8 cellular contexts compared by ENCODE assay signal in genomic region chr7:74587435-74588126, GRCh38.
DNase-seq lines count a peak whose midpoint lies in the region; ATAC-seq and FAIRE-seq lines count a peak whose summit lies in the region.

No MANE protein-coding gene starts in this region.

- WGBS in iPS DF 6.9 (ENCODE audit: insufficient coverage, insufficient read length): no CpG with 5 or more reads among the region's 13 CpGs

- H3K4me3 ChIP-seq in iPS DF 6.9 (ENCODE audit: low read length) (no peak overlapping the region), skeletal muscle tissue (ENCODE audit: low read length in 3 of 3) (peak overlapping the region in 1 of 3 donors; percentile 29)

- in situ Hi-C loops in Caki2 (cut with HindIII; ENCODE audit: low pct_unique_long_range_greater_than_20kb, low sequenced_read_pairs): no loop called here

- H3K36me3 ChIP-seq in iPS DF 6.9 (ENCODE audit: control insufficient read depth, insufficient read depth, low read length) (peaks cover 11% of the 10 kb centered on the region), skeletal muscle tissue (ENCODE audit: control insufficient read depth in 3 of 3, insufficient read depth in 3 of 3, low read length in 3 of 3) (peaks cover 10 to 17% (median 11%) of the 10 kb centered on the region in 3 donors)

- DNase-seq in Caki2 (ENCODE audit: low read depth): peak; percentile 99
- peak; percentile 83 for DNase-seq in HTR-8/SVneo (ENCODE audit: insufficient read length, low spot score)
- peak; percentile 93 for DNase-seq in astrocyte of the hippocampus (ENCODE audit: low read depth, low spot score)
- peak; percentile 35 for DNase-seq in iPS DF 6.9 (ENCODE audit: low read depth, low spot score)
- DNase-seq in cortex of kidney (lab: John Stamatoyannopoulos, UW): no peak
- no peak for DNase-seq in SKM-1 treated with dmso at 0.1 percent for 144 hours (lab: John Stamatoyannopoulos, UW; ENCODE audit: unreplicated experiment)

- no peak for FAIRE-seq in HTR-8/SVneo (lab: Jason Lieb, UNC)

- H3K9ac ChIP-seq in skeletal muscle tissue (ENCODE audit: low read depth in 1 of 3, low read length in 3 of 3): no peak overlapping the region

- H3K9me3 ChIP-seq in iPS DF 6.9 (ENCODE audit: control insufficient read depth, insufficient read depth, low read length) (no peaks in the 10 kb centered on the region), skeletal muscle tissue (ENCODE audit: control insufficient read depth in 3 of 3, low read length in 3 of 3) (no peaks in the 10 kb centered on the region)

- no peaks in the 10 kb centered on the region for H3K27me3 ChIP-seq in iPS DF 6.9 (ENCODE audit: control insufficient read depth, insufficient read depth, low read length)
- H3K27me3 ChIP-seq in skeletal muscle tissue (ENCODE audit: control insufficient read depth in 3 of 3, insufficient read depth in 3 of 3, low read length in 3 of 3): no peaks in the 10 kb centered on the region

- peaks cover 5% of the 10 kb centered on the region for H3K4me1 ChIP-seq in iPS DF 6.9 (ENCODE audit: control insufficient read depth, insufficient read depth, low read length)
- peaks cover 7 to 11% (median 7%) of the 10 kb centered on the region in 3 donors for H3K4me1 ChIP-seq in skeletal muscle tissue (ENCODE audit: control insufficient read depth in 3 of 3, insufficient read depth in 3 of 3, low read length in 3 of 3)

- H3K27ac ChIP-seq in iPS DF 6.9 (ENCODE audit: low read length) (no peak overlapping the region), skeletal muscle tissue (ENCODE audit: low read depth, low read length) (peak overlapping the region; percentile 19)

- peak; percentile 86 for ATAC-seq in GM19463 (IDR thresholded peaks at IDR 0.05; ENCODE audit: unreplicated experiment)

Comparison
In these comparisons a context has a peak if more than half of its experiments do, and no peak if none do; other contexts are left out.
1. DNase-seq: peak in Caki2 (single experiment), HTR-8/SVneo (single experiment), astrocyte of the hippocampus (single experiment) and iPS DF 6.9 (single experiment); none in cortex of kidney (single experiment) and SKM-1 treated with dmso at 0.1 percent for 144 hours (single experiment).